Comparison of ENCODE assay signal across 8 cellular contexts in the genomic region with DNA sequence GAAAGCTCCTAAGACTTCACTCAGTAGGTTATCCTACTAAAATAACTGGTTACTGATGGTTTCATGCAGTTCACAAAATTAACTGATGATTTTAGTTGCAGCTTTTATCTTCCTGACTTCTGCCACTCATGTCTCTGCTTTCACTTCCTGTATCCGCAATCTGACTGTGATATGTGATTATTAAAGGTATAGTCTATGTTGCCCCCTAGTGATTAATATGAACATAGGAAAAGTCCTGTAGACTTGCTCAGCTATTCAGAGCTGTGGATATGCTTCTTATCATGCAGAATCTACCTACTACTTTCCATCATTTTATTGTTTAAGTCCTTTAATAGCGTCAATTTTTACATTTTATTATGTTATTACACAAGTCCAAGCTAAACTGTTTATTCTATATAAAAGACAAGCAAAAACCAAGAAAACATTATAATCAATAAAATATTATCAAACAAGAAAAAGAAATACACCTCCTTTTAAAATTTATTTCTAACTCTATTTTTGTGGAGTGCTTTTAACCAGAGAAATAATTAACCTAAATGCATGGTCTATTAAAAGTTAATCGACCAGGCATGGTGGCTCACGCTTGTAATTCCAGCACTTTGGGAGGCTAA. TPM values are rescaled to one million over a fixed set of nuclear protein-coding genes. Genes with fewer than 3 reads are reported as not detected.
DNase-seq lines count a peak whose midpoint lies in the region; ATAC-seq and TF ChIP-seq lines count a peak whose summit lies in the region.

No MANE protein-coding gene starts in this region.

- H3K4me1 ChIP-seq in foreskin keratinocyte = no peaks in the 10 kb centered on the region
- H3K4me1 ChIP-seq in smooth muscle cell (ENCODE audit: low read depth) = no peaks in the 10 kb centered on the region

- ATAC-seq in GM18502 (IDR thresholded peaks at IDR 0.05; ENCODE audit: poor library complexity, unreplicated experiment) (peak; percentile 93), HG02763 (IDR thresholded peaks at IDR 0.05; ENCODE audit: unreplicated experiment) (peak; percentile 72), foreskin keratinocyte (peak; percentile 86)

- WGBS in smooth muscle cell (ENCODE audit: low lambda C conversion rate) = 86% methylated on average over 4 of the region's 4 CpGs

- peak overlapping the region; percentile 7 for H2AFZ ChIP-seq in smooth muscle cell (ENCODE audit: low read depth)

- no peaks in the 10 kb centered on the region for H3K27me3 ChIP-seq in foreskin keratinocyte
- no peaks in the 10 kb centered on the region for H3K27me3 ChIP-seq in smooth muscle cell (ENCODE audit: low read depth)

- TF ChIP-seq CTCF in AG10803 (conservative IDR thresholded peaks at IDR 0.05; ENCODE audit: low read length) (peak; percentile 59), foreskin keratinocyte (conservative IDR thresholded peaks at IDR 0.05) (peak; percentile 83), smooth muscle cell (IDR thresholded peaks at IDR 0.05; ENCODE audit: borderline replicate concordance, insufficient read depth, poor library complexity, severe bottlenecking) (peak; percentile 43)

- no peaks in the 10 kb centered on the region for H3K79me2 ChIP-seq in smooth muscle cell (ENCODE audit: low read depth)

- H3K4me2 ChIP-seq in smooth muscle cell = no peak overlapping the region

- no peaks in the 10 kb centered on the region for H3F3A ChIP-seq in smooth muscle cell (ENCODE audit: low read depth)

- H3K4me3 ChIP-seq in AG10803 (ENCODE audit: low read length) (no peak overlapping the region), smooth muscle cell (no peak overlapping the region)

- no peaks in the 10 kb centered on the region for H3K36me3 ChIP-seq in smooth muscle cell (ENCODE audit: low read depth)

- no peak overlapping the region for H3K27ac ChIP-seq in foreskin keratinocyte
- H3K27ac ChIP-seq in smooth muscle cell (ENCODE audit: low read depth) = no peak overlapping the region

- no peaks in the 10 kb centered on the region for H4K20me1 ChIP-seq in smooth muscle cell (ENCODE audit: low read depth)

- no peak overlapping the region for H3K9ac ChIP-seq in smooth muscle cell (ENCODE audit: low read depth)

- peak; percentile 55 for DNase-seq in AG10803 (ENCODE audit: low read depth)
- DNase-seq in NCI-H1048 (lab: John Stamatoyannopoulos, UW) = peak; percentile 5
- DNase-seq in SKM-1 (lab: John Stamatoyannopoulos, UW; ENCODE audit: unreplicated experiment) = peak; percentile 42
- peak in 1 of 2 donors; percentile 57 for DNase-seq in foreskin keratinocyte
- no peak for DNase-seq in smooth muscle cell (lab: John Stamatoyannopoulos, UW; ENCODE audit: unreplicated experiment)
- no peak for DNase-seq in mucosa of gallbladder (ENCODE audit: low spot score)

- H3K9me3 ChIP-seq in smooth muscle cell (replicated peaks; ENCODE audit: low read depth) = no peaks in the 10 kb centered on the region

RNA-seq across cellular contexts. Expression of a gene that starts 40.6 kb away (rescaled TPM):
- 3.5 and 4.4 TPM in 2 replicates for total RNA-seq in foreskin keratinocyte
- polyA plus RNA-seq in foreskin keratinocyte = 2.0 and 2.1 TPM in 2 replicates
- 0.31 TPM in 1 of 2 replicates, not detected in the other for total RNA-seq in smooth muscle cell
- polyA plus RNA-seq in smooth muscle cell = not detected in 2 replicates
- total RNA-seq in mucosa of gallbladder = 21.6 TPM

Comparison
In these comparisons a context has a peak if more than half of its experiments do, and no peak if none do; other contexts are left out.
1. DNase-seq: peak in AG10803 (single experiment), NCI-H1048 (single experiment) and SKM-1 (single experiment); none in smooth muscle cell (single experiment) and mucosa of gallbladder (single experiment).
2. Peak in every context shown above with its lines, with median percentiles within 50 percentile points of each other: CTCF ChIP-seq and ATAC-seq.